ENCODE assay signal across 1 cellular context in the genomic region with DNA sequence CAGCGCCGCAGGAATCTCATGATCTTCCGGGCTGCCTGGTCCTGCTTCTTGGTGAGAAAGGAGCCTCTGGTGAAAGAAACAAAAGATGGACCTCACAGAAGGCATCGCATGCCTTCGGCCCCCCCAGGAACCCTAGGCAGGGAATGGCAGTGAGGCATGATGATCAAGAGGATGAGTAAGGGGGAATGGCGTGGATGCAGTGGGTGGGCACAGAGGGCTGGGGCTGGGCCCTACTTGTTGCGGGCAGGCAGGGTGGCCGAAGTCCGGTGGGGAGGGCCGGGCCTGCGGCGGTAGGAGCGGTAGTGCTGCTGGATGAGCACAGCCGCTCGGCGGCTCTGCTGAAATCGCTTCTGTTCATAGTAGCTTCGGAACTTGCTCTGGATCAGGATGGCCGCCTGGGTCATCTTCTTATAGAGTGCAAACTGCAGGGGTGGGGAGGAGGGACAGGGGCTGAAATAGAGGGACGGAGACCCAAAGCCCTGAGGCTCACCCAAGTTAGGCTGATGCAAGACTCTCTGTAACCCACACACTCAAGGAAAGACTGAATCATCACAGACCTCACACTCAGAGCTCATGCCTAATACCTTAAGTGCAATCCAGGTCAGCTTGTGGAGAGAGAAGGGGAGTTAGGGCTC.
TF ChIP-seq lines count a peak whose summit lies in the region.

No MANE protein-coding gene starts in this region.

TF ChIP-seq in SK-N-SH, 30 proteins besides CTCF, POLR2A, EP300 and RAD21 (continued from another document):
- TF ChIP-seq, protein P1, sequence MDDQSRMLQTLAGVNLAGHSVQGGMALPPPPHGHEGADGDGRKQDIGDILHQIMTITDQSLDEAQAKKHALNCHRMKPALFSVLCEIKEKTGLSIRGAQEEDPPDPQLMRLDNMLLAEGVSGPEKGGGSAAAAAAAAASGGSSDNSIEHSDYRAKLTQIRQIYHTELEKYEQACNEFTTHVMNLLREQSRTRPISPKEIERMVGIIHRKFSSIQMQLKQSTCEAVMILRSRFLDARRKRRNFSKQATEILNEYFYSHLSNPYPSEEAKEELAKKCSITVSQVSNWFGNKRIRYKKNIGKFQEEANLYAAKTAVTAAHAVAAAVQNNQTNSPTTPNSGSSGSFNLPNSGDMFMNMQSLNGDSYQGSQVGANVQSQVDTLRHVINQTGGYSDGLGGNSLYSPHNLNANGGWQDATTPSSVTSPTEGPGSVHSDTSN (IDR thresholded peaks at IDR 0.05), result no peak
- no peak for TF ChIP-seq TEAD4 (IDR thresholded peaks at IDR 0.05; ENCODE audit: borderline replicate concordance, insufficient read depth)
